ENCODE assay signal across 29 cellular contexts in genomic region chr2:8998418-8998817, GRCh38.
"Had no signal": no experiment of that assay in that cellular context is flagged by ENCODE, and none has a peak within 500 bp of the region (broad histone marks: within the 10 kb centered on the region; RNA-seq: fewer than 3 reads in every experiment).

No MANE protein-coding gene starts in this region.

- H3K4me3 Mint-ChIP-seq: effector memory CD8-positive, alpha-beta T cell; mesothelial cell of epicardium; naive B cell; natural killer cell treated with Interleukin-12 subunit alpha and Interleukin-12 subunit beta and Interleukin-15 and Interleukin-18, amount 100 ng/mL, for 72 hours; neural crest cell; stimulated activated naive CD8-positive, alpha-beta T cell treated with anti-CD3 and anti-CD28 coated beads, Interleukin-15, amount 100 ng/mL, for 72 hours had no signal

- H3K4me1 ChIP-seq: prostate gland, uterus had no signal

- H3K27ac Mint-ChIP-seq: effector memory CD8-positive, alpha-beta T cell; mesothelial cell of epicardium; naive B cell; natural killer cell treated with Interleukin-12 subunit alpha and Interleukin-12 subunit beta and Interleukin-15 and Interleukin-18, amount 100 ng/mL, for 72 hours; stimulated activated naive CD8-positive, alpha-beta T cell treated with anti-CD3 and anti-CD28 coated beads, Interleukin-15, amount 100 ng/mL, for 72 hours had no signal

- H3K27ac ChIP-seq: heart left ventricle, hepatocyte, prostate gland, right atrium auricular region, suprapubic skin, upper lobe of right lung, uterus had no signal

- H3K27me3 ChIP-seq: heart left ventricle, hepatocyte, left lung, right atrium auricular region, suprapubic skin, transverse colon, upper lobe of right lung, uterus had no signal

- H3K9me3 ChIP-seq: heart left ventricle, left lung, mucosa of descending colon, prostate gland, right atrium auricular region, suprapubic skin, transverse colon, upper lobe of right lung, uterus had no signal

- H3K4me3 ChIP-seq: heart left ventricle, hepatocyte, left lung, mucosa of descending colon, prostate gland, right atrium auricular region, smooth muscle cell, suprapubic skin, transverse colon, upper lobe of right lung, uterus had no signal

- H3K9me3 Mint-ChIP-seq: effector memory CD8-positive, alpha-beta T cell; mesothelial cell of epicardium; naive B cell; natural killer cell treated with Interleukin-12 subunit alpha and Interleukin-12 subunit beta and Interleukin-15 and Interleukin-18, amount 100 ng/mL, for 72 hours; neural crest cell; stimulated activated naive CD8-positive, alpha-beta T cell treated with anti-CD3 and anti-CD28 coated beads, Interleukin-15, amount 100 ng/mL, for 72 hours had no signal

- H2AFZ ChIP-seq: hepatocyte had no signal

- FAIRE-seq: endometrium, frontal cortex, kidney had no signal

- ATAC-seq: effector memory CD8-positive, alpha-beta T cell; heart left ventricle; left cardiac atrium; left lung; mucosa of descending colon; natural killer cell treated with Interleukin-12 subunit alpha and Interleukin-12 subunit beta and Interleukin-15 and Interleukin-18, amount 100 ng/mL, for 72 hours; sciatic nerve; stimulated activated naive CD8-positive, alpha-beta T cell treated with anti-CD3 and anti-CD28 coated beads, Interleukin-15, amount 100 ng/mL, for 72 hours; upper lobe of right lung had no signal

- DNase-seq: cortex of kidney; effector memory CD8-positive, alpha-beta T cell; heart left ventricle; kidney; left cardiac atrium; left lung; mesenchymal stem cell; mucosa of descending colon; naive B cell; stimulated activated CD4-positive, alpha-beta T cell treated with anti-CD3 and anti-CD28 coated beads, Interleukin-12 subunit alpha, Interleukin-12 subunit beta, amount 100 ng/mL, for 4 hours; stimulated activated CD4-positive, alpha-beta T cell treated with anti-CD3 and anti-CD28 coated beads, Interleukin-1b, Interleukin-23, amount 100 ng/mL, for 48 hours; stimulated activated CD4-positive, alpha-beta T cell treated with anti-CD3 and anti-CD28 coated beads, Interleukin-4, amount 100 ng/mL, for 1 hour; stimulated activated CD8-positive, alpha-beta memory T cell treated with anti-CD3 and anti-CD28 coated beads, Interleukin-4, amount 100 ng/mL, for 48 hours; stimulated activated naive CD4-positive, alpha-beta T cell; stimulated activated naive CD8-positive, alpha-beta T cell treated with anti-CD3 and anti-CD28 coated beads, Interleukin-15, amount 100 ng/mL, for 72 hours; transverse colon; upper lobe of right lung; uterus had no signal

- H3K36me3 Mint-ChIP-seq: mesothelial cell of epicardium; naive B cell; natural killer cell treated with Interleukin-12 subunit alpha and Interleukin-12 subunit beta and Interleukin-15 and Interleukin-18, amount 100 ng/mL, for 72 hours had no signal

- H3K36me3 ChIP-seq: heart left ventricle, left lung, prostate gland, right atrium auricular region, suprapubic skin, transverse colon, upper lobe of right lung, uterus had no signal

- H3K4me2 ChIP-seq: hepatocyte, smooth muscle cell had no signal
